Comparison of ENCODE assay signal across 10 cellular contexts in the genomic region with DNA sequence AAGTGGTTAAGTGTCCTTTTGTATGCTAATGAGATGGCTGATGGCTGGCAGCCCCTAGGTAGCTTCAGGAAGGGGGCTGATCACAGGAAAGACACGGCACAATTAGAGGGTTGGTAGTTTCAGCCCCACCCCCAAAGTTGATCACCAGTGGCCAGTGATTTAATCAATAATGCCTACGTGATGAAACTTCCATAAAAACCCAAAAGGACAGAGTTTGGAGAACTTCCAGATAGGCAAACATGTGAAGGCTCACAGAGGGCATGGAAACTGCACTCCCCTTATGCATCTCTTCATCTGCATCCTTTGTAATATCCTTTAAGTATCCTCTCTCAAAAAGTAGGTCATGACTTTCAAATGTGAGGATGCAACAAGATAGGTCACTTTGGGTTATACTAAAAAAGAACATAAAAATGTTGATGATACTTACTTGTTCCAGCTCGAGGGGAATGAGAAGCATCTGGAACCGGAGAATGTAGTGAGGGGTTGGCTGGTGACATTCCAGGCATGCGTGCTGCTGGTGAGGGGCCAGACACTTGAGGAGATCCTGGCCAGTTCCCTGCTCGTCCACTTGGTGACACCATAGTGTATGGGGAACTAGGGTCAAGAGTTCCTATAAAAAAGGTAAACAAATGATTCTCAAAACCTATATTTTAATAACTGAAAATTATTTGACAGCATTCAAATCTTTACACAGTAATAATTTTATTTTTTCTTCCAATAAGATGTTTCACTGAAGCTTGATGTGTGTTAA. TPM values are rescaled to one million over a fixed set of nuclear protein-coding genes. Genes with fewer than 3 reads are reported as not detected.
A peak's percentile ranks its signal among the peaks of the same experiment; 100 is the strongest.
DNase-seq lines count a peak whose midpoint lies in the region; ATAC-seq and TF ChIP-seq lines count a peak whose summit lies in the region.
"Had no signal": no experiment of that assay in that cellular context is flagged by ENCODE, and none has a peak within 500 bp of the region (broad histone marks: within the 10 kb centered on the region; RNA-seq: fewer than 3 reads in every experiment).

No MANE protein-coding gene starts in this region.

- intact Hi-C loops in activated naive CD4-positive, alpha-beta T cell treated with anti-CD3 and anti-CD28 coated beads for 36 hours (cut with micrococcal nuclease), result no loop called here

- no peak for TF ChIP-seq CTCF in WTC11 (IDR thresholded peaks at IDR 0.05)

- H3K4me1 Mint-ChIP-seq in activated CD8-positive, alpha-beta memory T cell treated with anti-CD3 and anti-CD28 coated beads, Interleukin-2, amount 10 ng/mL, durations not matched to agents 7 days and 5 days, result peaks cover 15% of the 10 kb centered on the region
- H3K4me1 Mint-ChIP-seq in WTC11, result no peaks in the 10 kb centered on the region; the same call in 1 of the 2 replicates
- peaks cover 10% of the 10 kb centered on the region for H3K4me1 Mint-ChIP-seq in stimulated activated memory B cell treated with anti-CD40 and anti-IgM and Interleukin-4, amounts not matched to agents 10 μg/mL and 1 μg/mL and 100 μg/mL, for 72 hours
- no peaks in the 10 kb centered on the region for H3K4me1 Mint-ChIP-seq in activated naive CD4-positive, alpha-beta T cell treated with anti-CD3 and anti-CD28 coated beads for 36 hours (ENCODE audit: low read depth)

- no peaks in the 10 kb centered on the region for H3K9me3 Mint-ChIP-seq in activated CD8-positive, alpha-beta memory T cell treated with anti-CD3 and anti-CD28 coated beads, Interleukin-2, amount 10 ng/mL, durations not matched to agents 7 days and 5 days (ENCODE audit: low read depth)
- no peaks in the 10 kb centered on the region for H3K9me3 Mint-ChIP-seq in WTC11
- no peaks in the 10 kb centered on the region for H3K9me3 Mint-ChIP-seq in stimulated activated memory B cell treated with anti-CD40 and anti-IgM and Interleukin-4, amounts not matched to agents 10 μg/mL and 1 μg/mL and 100 μg/mL, for 72 hours
- no peaks in the 10 kb centered on the region for H3K9me3 Mint-ChIP-seq in activated naive CD4-positive, alpha-beta T cell treated with anti-CD3 and anti-CD28 coated beads for 36 hours
- H3K9me3 Mint-ChIP-seq: activated naive CD8-positive, alpha-beta T cell treated with anti-CD3 and anti-CD28 coated beads, Interleukin-2, amount 10 ng/mL, durations not matched to agents 7 days and 5 days had no signal

- peak overlapping the region; percentile 49 for H3K27ac Mint-ChIP-seq in activated CD8-positive, alpha-beta memory T cell treated with anti-CD3 and anti-CD28 coated beads, Interleukin-2, amount 10 ng/mL, durations not matched to agents 7 days and 5 days
- H3K27ac Mint-ChIP-seq in WTC11, result no peak overlapping the region
- peak overlapping the region; percentile 24 for H3K27ac Mint-ChIP-seq in stimulated activated memory B cell treated with anti-CD40 and anti-IgM and Interleukin-4, amounts not matched to agents 10 μg/mL and 1 μg/mL and 100 μg/mL, for 72 hours
- H3K27ac Mint-ChIP-seq in activated naive CD4-positive, alpha-beta T cell treated with anti-CD3 and anti-CD28 coated beads for 36 hours, result no peak overlapping the region

- H3K4me3 Mint-ChIP-seq in activated CD8-positive, alpha-beta memory T cell treated with anti-CD3 and anti-CD28 coated beads, Interleukin-2, amount 10 ng/mL, durations not matched to agents 7 days and 5 days, result no peak overlapping the region
- no peak overlapping the region for H3K4me3 Mint-ChIP-seq in WTC11
- H3K4me3 Mint-ChIP-seq in stimulated activated memory B cell treated with anti-CD40 and anti-IgM and Interleukin-4, amounts not matched to agents 10 μg/mL and 1 μg/mL and 100 μg/mL, for 72 hours, result no peak overlapping the region
- no peak overlapping the region for H3K4me3 Mint-ChIP-seq in activated naive CD4-positive, alpha-beta T cell treated with anti-CD3 and anti-CD28 coated beads for 36 hours
- H3K4me3 Mint-ChIP-seq: activated naive CD8-positive, alpha-beta T cell treated with anti-CD3 and anti-CD28 coated beads, Interleukin-2, amount 10 ng/mL, durations not matched to agents 7 days and 5 days had no signal

- no peaks in the 10 kb centered on the region for H3K27me3 Mint-ChIP-seq in activated CD8-positive, alpha-beta memory T cell treated with anti-CD3 and anti-CD28 coated beads, Interleukin-2, amount 10 ng/mL, durations not matched to agents 7 days and 5 days
- no peaks in the 10 kb centered on the region for H3K27me3 Mint-ChIP-seq in WTC11 (ENCODE audit: low read depth)
- H3K27me3 Mint-ChIP-seq in stimulated activated memory B cell treated with anti-CD40 and anti-IgM and Interleukin-4, amounts not matched to agents 10 μg/mL and 1 μg/mL and 100 μg/mL, for 72 hours, result no peaks in the 10 kb centered on the region
- H3K27me3 Mint-ChIP-seq in activated naive CD4-positive, alpha-beta T cell treated with anti-CD3 and anti-CD28 coated beads for 36 hours (ENCODE audit: low read depth), result no peaks in the 10 kb centered on the region
- H3K27me3 Mint-ChIP-seq: activated naive CD8-positive, alpha-beta T cell treated with anti-CD3 and anti-CD28 coated beads, Interleukin-2, amount 10 ng/mL, durations not matched to agents 7 days and 5 days had no signal

- no peak for ATAC-seq in activated CD8-positive, alpha-beta memory T cell treated with anti-CD3 and anti-CD28 coated beads, Interleukin-2, amount 10 ng/mL, durations not matched to agents 7 days and 5 days
- ATAC-seq in WTC11 (peak; percentile 87), HG02870 (IDR thresholded peaks at IDR 0.05; ENCODE audit: unreplicated experiment) (no peak)
- ATAC-seq in stimulated activated memory B cell treated with anti-CD40 and anti-IgM and Interleukin-4, amounts not matched to agents 10 μg/mL and 1 μg/mL and 100 μg/mL, for 72 hours, result no peak
- ATAC-seq: sciatic nerve had no signal

- H3K36me3 Mint-ChIP-seq in activated CD8-positive, alpha-beta memory T cell treated with anti-CD3 and anti-CD28 coated beads, Interleukin-2, amount 10 ng/mL, durations not matched to agents 7 days and 5 days, result peaks cover 31% of the 10 kb centered on the region
- peaks cover 68% of the 10 kb centered on the region for H3K36me3 Mint-ChIP-seq in WTC11
- peaks cover 39% of the 10 kb centered on the region for H3K36me3 Mint-ChIP-seq in stimulated activated memory B cell treated with anti-CD40 and anti-IgM and Interleukin-4, amounts not matched to agents 10 μg/mL and 1 μg/mL and 100 μg/mL, for 72 hours
- peaks cover 18% of the 10 kb centered on the region for H3K36me3 Mint-ChIP-seq in activated naive CD4-positive, alpha-beta T cell treated with anti-CD3 and anti-CD28 coated beads for 36 hours (ENCODE audit: low read depth)

- CTCF ChIA-PET in activated CD8-positive, alpha-beta memory T cell treated with anti-CD3 and anti-CD28 coated beads, Interleukin-2, amount 10 ng/mL, durations not matched to agents 7 days and 5 days (lab: Charles Lee), result interaction anchor here (0.7 to 2.1 kb wide), 2 partner anchors 12 to 130 kb away, joined by 3 to 8 read pairs; no protein-coding TSS in a partner anchor
- CTCF ChIA-PET in WTC11 (lab: Charles Lee), result no interaction called here
- CTCF ChIA-PET in activated naive CD4-positive, alpha-beta T cell treated with anti-CD3 and anti-CD28 coated beads for 36 hours (lab: Charles Lee), result no interaction called here

- no peak for DNase-seq in activated CD8-positive, alpha-beta memory T cell treated with anti-CD3 and anti-CD28 coated beads, Interleukin-2, amount 10 ng/mL, durations not matched to agents 7 days and 5 days
- DNase-seq in activated CD8-positive, alpha-beta memory T cell treated with anti-CD3 and anti-CD28 coated beads, Interleukin-2, amount 50 U/mL, for 48 hours, result no peak
- peak; percentile 35 for DNase-seq in WTC11 (ENCODE audit: low spot score)
- peak; percentile 14 for DNase-seq in hepatic stellate cell (ENCODE audit: low spot score)
- DNase-seq in activated naive CD4-positive, alpha-beta T cell treated with anti-CD3 and anti-CD28 coated beads for 36 hours, result no peak
- no peak for DNase-seq in NCI-H1048 (lab: John Stamatoyannopoulos, UW)
- DNase-seq: activated naive CD8-positive, alpha-beta T cell treated with anti-CD3 and anti-CD28 coated beads, Interleukin-2, amount 10 ng/mL, durations not matched to agents 7 days and 5 days had no signal

- POLR2A ChIA-PET in WTC11 (lab: Charles Lee), result interaction anchor here (0.6 kb wide), 1 partner anchor 266 kb away, joined by 3 read pairs; no protein-coding TSS in a partner anchor

TF ChIP-seq in WTC11, 78 proteins besides CTCF, POLR2A, EP300 and RAD21 (continues in another document):
- TF ChIP-seq, protein P1, sequence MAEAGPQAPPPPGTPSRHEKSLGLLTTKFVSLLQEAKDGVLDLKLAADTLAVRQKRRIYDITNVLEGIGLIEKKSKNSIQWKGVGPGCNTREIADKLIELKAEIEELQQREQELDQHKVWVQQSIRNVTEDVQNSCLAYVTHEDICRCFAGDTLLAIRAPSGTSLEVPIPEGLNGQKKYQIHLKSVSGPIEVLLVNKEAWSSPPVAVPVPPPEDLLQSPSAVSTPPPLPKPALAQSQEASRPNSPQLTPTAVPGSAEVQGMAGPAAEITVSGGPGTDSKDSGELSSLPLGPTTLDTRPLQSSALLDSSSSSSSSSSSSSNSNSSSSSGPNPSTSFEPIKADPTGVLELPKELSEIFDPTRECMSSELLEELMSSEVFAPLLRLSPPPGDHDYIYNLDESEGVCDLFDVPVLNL (CRISPR knock-in tag; IDR thresholded peaks at IDR 0.05; ENCODE audit: borderline replicate concordance, low read depth), result no peak
- TF ChIP-seq, protein P2, sequence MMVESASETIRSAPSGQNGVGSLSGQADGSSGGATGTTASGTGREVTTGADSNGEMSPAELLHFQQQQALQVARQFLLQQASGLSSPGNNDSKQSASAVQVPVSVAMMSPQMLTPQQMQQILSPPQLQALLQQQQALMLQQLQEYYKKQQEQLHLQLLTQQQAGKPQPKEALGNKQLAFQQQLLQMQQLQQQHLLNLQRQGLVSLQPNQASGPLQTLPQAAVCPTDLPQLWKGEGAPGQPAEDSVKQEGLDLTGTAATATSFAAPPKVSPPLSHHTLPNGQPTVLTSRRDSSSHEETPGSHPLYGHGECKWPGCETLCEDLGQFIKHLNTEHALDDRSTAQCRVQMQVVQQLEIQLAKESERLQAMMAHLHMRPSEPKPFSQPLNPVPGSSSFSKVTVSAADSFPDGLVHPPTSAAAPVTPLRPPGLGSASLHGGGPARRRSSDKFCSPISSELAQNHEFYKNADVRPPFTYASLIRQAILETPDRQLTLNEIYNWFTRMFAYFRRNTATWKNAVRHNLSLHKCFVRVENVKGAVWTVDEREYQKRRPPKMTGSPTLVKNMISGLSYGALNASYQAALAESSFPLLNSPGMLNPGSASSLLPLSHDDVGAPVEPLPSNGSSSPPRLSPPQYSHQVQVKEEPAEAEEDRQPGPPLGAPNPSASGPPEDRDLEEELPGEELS (CRISPR knock-in tag; IDR thresholded peaks at IDR 0.05), result no peak

RNA-seq across cellular contexts. Expression of a gene that starts 16.7 kb away (rescaled TPM):
- total RNA-seq in activated CD8-positive, alpha-beta memory T cell treated with anti-CD3 and anti-CD28 coated beads, Interleukin-2, amount 10 ng/mL, durations not matched to agents 7 days and 5 days, result 10 to 100 TPM; 22.8 to 23.7 TPM
- 10.0 to 10.4 TPM (median 10.0 TPM) in 3 replicates for total RNA-seq in WTC11 (2021)
- total RNA-seq in activated naive CD4-positive, alpha-beta T cell treated with anti-CD3 and anti-CD28 coated beads for 36 hours, result 10 to 100 TPM; 23.2 to 23.3 TPM

RNA-seq across cellular contexts. Expression of a gene that starts 40.8 kb away (rescaled TPM):
- total RNA-seq in activated CD8-positive, alpha-beta memory T cell treated with anti-CD3 and anti-CD28 coated beads, Interleukin-2, amount 10 ng/mL, durations not matched to agents 7 days and 5 days, result not detected
- total RNA-seq in WTC11 (2021), result not detected in 3 replicates
- not detected for total RNA-seq in activated naive CD4-positive, alpha-beta T cell treated with anti-CD3 and anti-CD28 coated beads for 36 hours
- total RNA-seq: activated naive CD8-positive, alpha-beta T cell treated with anti-CD3 and anti-CD28 coated beads, Interleukin-2, amount 10 ng/mL, durations not matched to agents 7 days and 5 days; sciatic nerve had no signal

Comparison
In these comparisons a context has a peak if more than half of its experiments do, and no peak if none do; other contexts are left out.
1. DNase-seq: peak in WTC11 (single experiment) and hepatic stellate cell (single experiment); none in activated CD8-positive, alpha-beta memory T cell treated with anti-CD3 and anti-CD28 coated beads, Interleukin-2, amount 10 ng/mL, durations not matched to agents 7 days and 5 days (single experiment), activated CD8-positive, alpha-beta memory T cell treated with anti-CD3 and anti-CD28 coated beads, Interleukin-2, amount 50 U/mL, for 48 hours (single experiment), activated naive CD4-positive, alpha-beta T cell treated with anti-CD3 and anti-CD28 coated beads for 36 hours (single experiment) and NCI-H1048 (single experiment).
2. H3K27ac Mint-ChIP-seq: peak in activated CD8-positive, alpha-beta memory T cell treated with anti-CD3 and anti-CD28 coated beads, Interleukin-2, amount 10 ng/mL, durations not matched to agents 7 days and 5 days (single experiment) and stimulated activated memory B cell treated with anti-CD40 and anti-IgM and Interleukin-4, amounts not matched to agents 10 μg/mL and 1 μg/mL and 100 μg/mL, for 72 hours (single experiment); none in WTC11 (single experiment) and activated naive CD4-positive, alpha-beta T cell treated with anti-CD3 and anti-CD28 coated beads for 36 hours (single experiment).